In genomic region chr2:10035633-10036032, GRCh38 we compare ENCODE assay signal across 1 cellular context.
TF ChIP-seq lines count a peak whose summit lies in the region.

No MANE protein-coding gene starts in this region.

TF ChIP-seq in endothelial cell of umbilical vein, 7 proteins besides CTCF, POLR2A, EP300 and RAD21:
- TF ChIP-seq POLR2AphosphoS5 (IDR thresholded peaks at IDR 0.05; ENCODE audit: insufficient read depth, low read depth, low read length) (no peak), EZH2 (IDR thresholded peaks at IDR 0.05; ENCODE audit: borderline replicate concordance, low read depth, low read length, severe bottlenecking) (no peak), FOS (IDR thresholded peaks at IDR 0.05; ENCODE audit: borderline replicate concordance, insufficient read depth, low read length) (no peak), GATA2 (IDR thresholded peaks at IDR 0.05; ENCODE audit: insufficient read depth, insufficient read length, low read depth, low read length) (no peak), MAX (IDR thresholded peaks at IDR 0.05; ENCODE audit: insufficient read depth, insufficient read length) (no peak), MYC (IDR thresholded peaks at IDR 0.05; ENCODE audit: low read depth, low read length) (no peak), JUN (IDR thresholded peaks at IDR 0.05; ENCODE audit: borderline replicate concordance, insufficient read depth, insufficient read length, low read depth) (no peak)
